ENCODE assay signal across 21 cellular contexts in the genomic region with DNA sequence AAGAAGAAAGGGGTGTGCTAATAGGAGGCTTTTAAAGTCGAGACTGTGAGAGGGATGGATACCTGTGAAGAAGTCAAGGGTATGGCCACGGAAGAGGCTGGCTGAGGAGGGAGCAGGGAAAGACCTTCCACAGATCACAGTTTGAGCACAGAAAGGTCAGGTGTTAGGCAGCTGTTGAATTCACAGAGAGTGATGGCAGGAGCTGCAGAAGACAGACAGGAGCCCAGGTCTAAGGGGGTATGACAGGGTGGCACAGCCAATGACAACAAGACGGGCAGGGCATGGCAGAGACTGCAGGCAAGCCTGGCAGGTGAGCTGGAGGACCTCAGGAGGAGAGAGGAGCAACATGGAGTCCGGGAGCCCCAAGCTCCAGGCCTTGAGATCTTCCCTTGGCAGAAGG.
DNase-seq lines count a peak whose midpoint lies in the region; ATAC-seq, FAIRE-seq and TF ChIP-seq lines count a peak whose summit lies in the region.
"Had no signal": no experiment of that assay in that cellular context is flagged by ENCODE, and none has a peak within 500 bp of the region (broad histone marks: within the 10 kb centered on the region; RNA-seq: fewer than 3 reads in every experiment).

No MANE protein-coding gene starts in this region.

- H3K4me1 Mint-ChIP-seq in Caco-2 (ENCODE audit: low read depth, unreplicated experiment) (peaks cover 25% of the 10 kb centered on the region), neural progenitor cell (peaks cover 10% of the 10 kb centered on the region)
- no peaks in the 10 kb centered on the region for H3K4me1 Mint-ChIP-seq in stimulated activated memory B cell treated with anti-CD40 and anti-IgM and Interleukin-4, amounts not matched to agents 10 μg/mL and 1 μg/mL and 100 μg/mL, for 72 hours
- H3K4me1 Mint-ChIP-seq: CD14-positive monocyte; CD8-positive, alpha-beta memory T cell had no signal

- peak; percentile 73 for FAIRE-seq in urothelium cell line (lab: Jason Lieb, UNC)
- FAIRE-seq: GM12891, GM19239, H1 had no signal

- TF ChIP-seq EP300 in esophagus muscularis mucosa (IDR thresholded peaks at IDR 0.05): no peak

- H3K36me3 Mint-ChIP-seq in Caco-2 (ENCODE audit: insufficient read depth, unreplicated experiment) (peaks cover 67% of the 10 kb centered on the region), neural progenitor cell (peaks cover 71% of the 10 kb centered on the region)
- no peaks in the 10 kb centered on the region for H3K36me3 Mint-ChIP-seq in stimulated activated memory B cell treated with anti-CD40 and anti-IgM and Interleukin-4, amounts not matched to agents 10 μg/mL and 1 μg/mL and 100 μg/mL, for 72 hours
- H3K36me3 Mint-ChIP-seq: CD14-positive monocyte; CD8-positive, alpha-beta memory T cell had no signal

- POLR2A ChIA-PET in Caco-2 (lab: Charles Lee): no interaction called here

- H3K27me3 Mint-ChIP-seq in Caco-2 (ENCODE audit: insufficient read depth, unreplicated experiment) (no peaks in the 10 kb centered on the region), neural progenitor cell (ENCODE audit: insufficient read depth, low read depth) (peaks cover 17% of the 10 kb centered on the region)
- no peaks in the 10 kb centered on the region for H3K27me3 Mint-ChIP-seq in stimulated activated memory B cell treated with anti-CD40 and anti-IgM and Interleukin-4, amounts not matched to agents 10 μg/mL and 1 μg/mL and 100 μg/mL, for 72 hours
- H3K27me3 Mint-ChIP-seq: CD4-positive, alpha-beta T cell had no signal

- intact Hi-C loops in Caco-2 (cut with micrococcal nuclease; ENCODE audit: unreplicated experiment) (no loop called here), esophagus muscularis mucosa (cut with DNase I) (no loop called here), mucosa of descending colon (cut with DNase I, micrococcal nuclease) (no loop called here)

- WGBS in esophagus muscularis mucosa: 83% methylated on average over 4 of the region's 4 CpGs

- H3K36me3 ChIP-seq in Caco-2 (ENCODE audit: control insufficient read depth, insufficient read depth, low read length) (peaks cover 3% of the 10 kb centered on the region), esophagus muscularis mucosa (no peaks in the 10 kb centered on the region), neural progenitor cell (peaks cover 3% of the 10 kb centered on the region), mucosa of descending colon (ENCODE audit: low read depth) (no peaks in the 10 kb centered on the region)

- H3K4me3 ChIP-seq in Caco-2 (ENCODE audit: low read depth, low read length) (no peak overlapping the region), esophagus muscularis mucosa (no peak overlapping the region), neural progenitor cell (no peak overlapping the region), mucosa of descending colon (no peak overlapping the region)
- H3K4me3 ChIP-seq: GM23248 had no signal

- H3F3A ChIP-seq in neural progenitor cell (ENCODE audit: low read depth): no peaks in the 10 kb centered on the region

- ATAC-seq in stimulated activated memory B cell treated with anti-CD40 and anti-IgM and Interleukin-4, amounts not matched to agents 10 μg/mL and 1 μg/mL and 100 μg/mL, for 72 hours: no peak
- ATAC-seq in mucosa of descending colon: no peak
- no peak for ATAC-seq in GM18505 (IDR thresholded peaks at IDR 0.05; ENCODE audit: unreplicated experiment)

- H3K9ac ChIP-seq in neural progenitor cell: no peak overlapping the region
- H3K9ac ChIP-seq: GM23248 had no signal

- H3K4me3 Mint-ChIP-seq in Caco-2 (ENCODE audit: unreplicated experiment) (no peak overlapping the region), neural progenitor cell (no peak overlapping the region)
- H3K4me3 Mint-ChIP-seq in stimulated activated memory B cell treated with anti-CD40 and anti-IgM and Interleukin-4, amounts not matched to agents 10 μg/mL and 1 μg/mL and 100 μg/mL, for 72 hours: no peak overlapping the region
- H3K4me3 Mint-ChIP-seq: CD4-positive, alpha-beta T cell; CD8-positive, alpha-beta memory T cell had no signal

- H3K27ac ChIP-seq in esophagus muscularis mucosa (replicated peaks in 1 of 4): no peak overlapping the region
- no peak overlapping the region for H3K27ac ChIP-seq in neural progenitor cell
- H3K27ac ChIP-seq: GM23248 had no signal

- H2AFZ ChIP-seq in neural progenitor cell (replicated peaks): no peak overlapping the region
- H2AFZ ChIP-seq: GM23248 had no signal

- TF ChIP-seq CTCF in Caco-2 (IDR thresholded peaks at IDR 0.05; ENCODE audit: insufficient read depth in 1 of 2, low read depth in 1 of 2, low read length in 1 of 2, severe bottlenecking in 1 of 2, unreplicated experiment in 1 of 2): no peak
- TF ChIP-seq CTCF in esophagus muscularis mucosa (IDR thresholded peaks at IDR 0.05): no peak
- TF ChIP-seq CTCF in neural progenitor cell (IDR thresholded peaks at IDR 0.05): no peak
- no peak for TF ChIP-seq CTCF in mucosa of descending colon (IDR thresholded peaks at IDR 0.05)

- H3K9me3 ChIP-seq in Caco-2 (no peaks in the 10 kb centered on the region), esophagus muscularis mucosa (no peaks in the 10 kb centered on the region), neural progenitor cell (ENCODE audit: low read depth) (no peaks in the 10 kb centered on the region), mucosa of descending colon (no peaks in the 10 kb centered on the region)

- peaks cover 10% of the 10 kb centered on the region for H3K4me1 ChIP-seq in Caco-2
- no peaks in the 10 kb centered on the region for H3K4me1 ChIP-seq in esophagus muscularis mucosa
- H3K4me1 ChIP-seq in neural progenitor cell: peaks cover 14% of the 10 kb centered on the region
- peaks cover 10% of the 10 kb centered on the region for H3K4me1 ChIP-seq in mucosa of descending colon (ENCODE audit: low read depth)

- H3K27ac Mint-ChIP-seq in Caco-2 (ENCODE audit: unreplicated experiment) (peak overlapping the region; percentile 66), neural progenitor cell (peak overlapping the region; percentile 39)
- H3K27ac Mint-ChIP-seq in stimulated activated memory B cell treated with anti-CD40 and anti-IgM and Interleukin-4, amounts not matched to agents 10 μg/mL and 1 μg/mL and 100 μg/mL, for 72 hours: no peak overlapping the region
- H3K27ac Mint-ChIP-seq: CD14-positive monocyte; CD4-positive, alpha-beta T cell had no signal

- H3K9me3 Mint-ChIP-seq in Caco-2 (ENCODE audit: unreplicated experiment): no peaks in the 10 kb centered on the region
- no peaks in the 10 kb centered on the region for H3K9me3 Mint-ChIP-seq in neural progenitor cell
- H3K9me3 Mint-ChIP-seq in stimulated activated memory B cell treated with anti-CD40 and anti-IgM and Interleukin-4, amounts not matched to agents 10 μg/mL and 1 μg/mL and 100 μg/mL, for 72 hours: peaks cover 7% of the 10 kb centered on the region
- H3K9me3 Mint-ChIP-seq: CD14-positive monocyte; CD4-positive, alpha-beta T cell had no signal

- no peaks in the 10 kb centered on the region for H3K79me2 ChIP-seq in neural progenitor cell (ENCODE audit: low read depth)

- H3K27me3 ChIP-seq in Caco-2 (replicated peaks; ENCODE audit: control insufficient read depth, insufficient read depth, low read length): no peaks in the 10 kb centered on the region
- no peaks in the 10 kb centered on the region for H3K27me3 ChIP-seq in esophagus muscularis mucosa
- H3K27me3 ChIP-seq in neural progenitor cell: no peaks in the 10 kb centered on the region

- TF ChIP-seq POLR2A in esophagus muscularis mucosa (IDR thresholded peaks at IDR 0.05; ENCODE audit: low read depth): no peak
- TF ChIP-seq POLR2A in GM18505 (IDR thresholded peaks at IDR 0.05; ENCODE audit: borderline replicate concordance, extremely low read depth, insufficient read depth, insufficient read length): no peak

- peaks cover 9% of the 10 kb centered on the region for H4K20me1 ChIP-seq in neural progenitor cell (ENCODE audit: low read depth)

- CTCF ChIA-PET in Caco-2 (lab: Charles Lee): interaction anchor here (1.2 kb wide), 1 partner anchor 68 kb away, joined by 3 read pairs; no protein-coding TSS in a partner anchor

- DNase-seq in Caco-2 (no peak), esophagus muscularis mucosa (ENCODE audit: extremely low spot score) (peak; percentile 74), neural progenitor cell (ENCODE audit: low spot score) (no peak), urothelium cell line (ENCODE audit: low spot score) (no peak), iPS-NIHi7 (ENCODE audit: extremely low spot score) (no peak), mucosa of descending colon (no peak)
- DNase-seq: Calu3; CD4-positive, alpha-beta T cell; CD8-positive, alpha-beta memory T cell; DMS53; DMS79 treated with DMSO at 0.1 percent for 48 hours; GF-D8; GM23248; H7; HCEC 1CT had no signal

- BruUV-seq in Caco-2 (replicated peaks; lab: Mats Ljungman, UMichigan): no TSS peak

- no peak overlapping the region for H3K4me2 ChIP-seq in neural progenitor cell
